1 cellular context compared by ENCODE assay signal in the genomic region with DNA sequence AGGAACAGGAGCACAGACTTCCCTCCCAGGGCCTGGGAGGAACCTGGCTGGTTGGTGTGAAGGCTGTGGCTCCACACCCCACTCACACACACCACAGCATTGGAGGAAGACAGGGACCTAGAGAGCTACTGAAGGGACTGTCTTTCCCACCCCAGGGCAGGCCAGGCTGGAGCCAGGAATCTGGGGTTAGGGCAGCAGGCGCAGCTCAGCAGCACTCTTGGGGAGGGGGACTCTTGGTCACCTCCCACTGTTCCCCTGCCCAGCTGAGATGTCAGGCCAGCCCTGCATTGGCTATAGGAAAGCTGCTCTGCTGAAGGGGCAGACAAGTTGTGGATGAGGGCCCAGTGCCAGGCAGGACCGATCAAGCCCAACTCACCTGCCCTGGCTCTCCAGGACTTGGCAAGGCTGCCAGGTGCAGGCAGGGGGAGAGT.
TF ChIP-seq lines count a peak whose summit lies in the region.

No MANE protein-coding gene starts in this region.

TF ChIP-seq in endothelial cell of umbilical vein, 7 proteins besides CTCF, POLR2A, EP300 and RAD21:
- no peak for TF ChIP-seq MYC (IDR thresholded peaks at IDR 0.05; ENCODE audit: low read depth, low read length)
- TF ChIP-seq POLR2AphosphoS5 (IDR thresholded peaks at IDR 0.05; ENCODE audit: insufficient read depth, low read depth, low read length), result peak; percentile 49
- TF ChIP-seq, protein P1, sequence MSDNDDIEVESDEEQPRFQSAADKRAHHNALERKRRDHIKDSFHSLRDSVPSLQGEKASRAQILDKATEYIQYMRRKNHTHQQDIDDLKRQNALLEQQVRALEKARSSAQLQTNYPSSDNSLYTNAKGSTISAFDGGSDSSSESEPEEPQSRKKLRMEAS (IDR thresholded peaks at IDR 0.05; ENCODE audit: insufficient read depth, insufficient read length), result no peak
- no peak for TF ChIP-seq JUN (IDR thresholded peaks at IDR 0.05; ENCODE audit: borderline replicate concordance, insufficient read depth, insufficient read length, low read depth)
- TF ChIP-seq FOS (IDR thresholded peaks at IDR 0.05; ENCODE audit: borderline replicate concordance, insufficient read depth, low read length), result no peak
